9 cellular contexts compared by ENCODE assay signal in the genomic region with DNA sequence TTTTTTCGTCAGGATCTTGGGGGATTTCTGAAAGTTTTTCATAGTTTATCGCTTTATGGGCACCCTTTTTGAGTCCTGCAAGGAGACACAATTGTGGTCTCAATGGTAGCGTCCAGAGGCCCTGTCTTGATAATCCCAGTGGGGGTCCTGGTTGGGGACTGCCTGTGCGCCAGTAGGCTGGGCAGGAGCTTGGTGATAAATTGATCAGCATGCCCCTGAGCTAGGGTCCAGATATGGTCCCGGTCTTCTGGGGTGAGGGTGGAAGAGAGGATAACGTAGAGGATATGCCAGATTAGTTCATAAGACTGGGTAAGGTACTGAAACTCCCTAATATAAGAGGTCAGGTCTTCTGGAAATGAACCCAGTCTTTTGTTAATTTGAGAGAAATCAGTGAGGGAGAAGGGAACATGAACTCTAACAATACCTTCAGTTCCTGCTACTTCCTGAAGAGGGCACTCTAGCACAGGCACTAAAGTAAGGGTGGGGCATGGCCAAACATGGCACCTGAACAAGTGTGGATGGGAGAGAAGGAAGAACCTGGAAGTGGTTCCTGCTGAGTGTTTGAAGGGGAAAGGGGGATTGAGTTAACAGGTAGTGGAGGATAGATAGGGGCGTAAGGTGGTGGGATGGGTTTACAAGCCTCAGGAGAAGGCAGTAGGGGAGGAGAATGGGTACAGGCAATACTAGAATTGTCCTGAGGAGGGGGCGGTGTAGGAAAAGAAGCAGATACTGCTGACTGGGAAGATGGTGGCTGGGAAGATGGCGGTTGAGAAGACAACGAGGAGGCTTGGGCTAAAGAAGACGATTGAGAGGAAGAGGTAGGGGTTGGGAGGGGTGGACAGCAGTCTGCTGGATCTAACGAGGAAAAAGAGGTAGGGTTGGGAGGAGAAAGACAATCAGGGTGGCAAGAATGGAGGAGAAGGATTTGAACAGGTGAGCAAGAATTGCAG. TPM values are rescaled to one million over a fixed set of nuclear protein-coding genes. Genes with fewer than 3 reads are reported as not detected.
DNase-seq lines count a peak whose midpoint lies in the region; ATAC-seq, FAIRE-seq and TF ChIP-seq lines count a peak whose summit lies in the region.
"Had no signal": no experiment of that assay in that cellular context is flagged by ENCODE, and none has a peak within 500 bp of the region (broad histone marks: within the 10 kb centered on the region; RNA-seq: fewer than 3 reads in every experiment).

No MANE protein-coding gene starts in this region.

- no peak overlapping the region for H4K8ac ChIP-seq in H1 (ENCODE audit: extremely low read depth, insufficient read depth, low read length)

- H3K27ac ChIP-seq in CD4-positive, alpha-beta T cell (ENCODE audit: low read depth, low read length) = no peak overlapping the region
- no peak overlapping the region for H3K27ac ChIP-seq in H1 (ENCODE audit: low read depth, low read length)

- TF ChIP-seq CTCF in CD4-positive, alpha-beta T cell (IDR thresholded peaks at IDR 0.05) = peak; percentile 70
- TF ChIP-seq CTCF in WI38 (IDR thresholded peaks at IDR 0.05; ENCODE audit: low read depth, low read length) (peak; percentile 55), H1 (IDR thresholded peaks at IDR 0.05; ENCODE audit: control extremely low read depth in 1 of 3, insufficient read depth in 1 of 3, low read depth in 1 of 3, low read length in 3 of 3) (peak; percentile 22 to 73 (median 63))

- H2AFZ ChIP-seq in H1 (ENCODE audit: low read length) = peak overlapping the region; percentile 85; the same call in 1 of the 2 replicates

- H3K14ac ChIP-seq in H1 (ENCODE audit: insufficient read length) = no peak overlapping the region

- no peak overlapping the region for H3K9ac ChIP-seq in H1 (replicated peaks in 1 of 4; ENCODE audit: extremely low read depth in 1 of 4, low read depth in 3 of 4, low read length in 3 of 4)

- no peaks in the 10 kb centered on the region for H4K20me1 ChIP-seq in H1 (replicated peaks in 1 of 2; ENCODE audit: control insufficient read depth in 1 of 2, insufficient read depth in 2 of 2, low read length in 2 of 2)

- H3K27me3 Mint-ChIP-seq in CD4-positive, alpha-beta T cell = no peaks in the 10 kb centered on the region
- H3K27me3 Mint-ChIP-seq: IgD-negative memory B cell had no signal

- H2BK20ac ChIP-seq in H1 (ENCODE audit: low read length) = no peak overlapping the region

- TF ChIP-seq RAD21 in H1 (IDR thresholded peaks at IDR 0.05 in 1 of 2, conservative IDR thresholded peaks at IDR 0.05 in 1 of 2; ENCODE audit: low read depth in 2 of 2, low read length in 2 of 2) = peak; percentile 68 to 73

- H3K79me1 ChIP-seq in H1 (ENCODE audit: low read depth, low read length) = peaks cover 2% of the 10 kb centered on the region; the same call in 1 of the 2 replicates

- H4K91ac ChIP-seq in H1 (replicated peaks; ENCODE audit: insufficient read length, low read length) = no peak overlapping the region

- no peaks in the 10 kb centered on the region for H3K9me3 ChIP-seq in CD4-positive, alpha-beta T cell (ENCODE audit: control insufficient read depth, low read length)
- no peaks in the 10 kb centered on the region for H3K9me3 ChIP-seq in H1 (ENCODE audit: insufficient read depth in 2 of 2, low read depth in 1 of 2, low read length in 1 of 2)

- no peaks in the 10 kb centered on the region for H3K9me3 Mint-ChIP-seq in CD4-positive, alpha-beta T cell
- H3K9me3 Mint-ChIP-seq: IgD-negative memory B cell had no signal

- no peak overlapping the region for H2BK15ac ChIP-seq in H1 (ENCODE audit: low read length)

- peak; percentile 82 for ATAC-seq in CD4-positive, alpha-beta T cell (ENCODE audit: poor library complexity)
- ATAC-seq in GM21526 (IDR thresholded peaks at IDR 0.05; ENCODE audit: low FRiP score, unreplicated experiment) = peak; percentile 48
- no peak for ATAC-seq in GM21723 (IDR thresholded peaks at IDR 0.05; ENCODE audit: unreplicated experiment)

- no peak overlapping the region for H3K4ac ChIP-seq in H1 (replicated peaks; ENCODE audit: insufficient read length, low read depth, low read length)

- H2BK5ac ChIP-seq in H1 (ENCODE audit: low read depth, low read length) = no peak overlapping the region

- TF ChIP-seq POLR2A in H1 (IDR thresholded peaks at IDR 0.05; ENCODE audit: control extremely low read depth in 1 of 2, low read depth in 2 of 2, low read length in 2 of 2) = no peak

- H3K79me2 ChIP-seq in H1 (ENCODE audit: control insufficient read depth in 1 of 2, insufficient read depth in 2 of 2, low read length in 2 of 2) = no peaks in the 10 kb centered on the region

- 81 to 100% methylated on average over 1 to 12 of the region's 12 CpGs for whole genome bisulfite sequencing in H1 (ENCODE audit: extremely low coverage in 1 of 2, insufficient coverage in 1 of 2, insufficient read length in 1 of 2, insufficient replicate concordance in 2 of 2, low coverage in 1 of 2, low lambda C conversion rate in 2 of 2, missing lambda C conversion rate in 1 of 2), 2 experiments

- H3K4me1 ChIP-seq in H1 (replicated peaks in 1 of 4; ENCODE audit: control insufficient read depth in 3 of 4, insufficient read depth in 4 of 4, low read length in 3 of 4) = no peaks in the 10 kb centered on the region

- POLR2A ChIA-PET in CD4-positive, alpha-beta T cell (lab: Charles Lee) = interaction anchor here (0.6 to 4.8 kb wide), 6 partner anchors 10 to 161 kb away, joined by 3 to 25 read pairs (median 3); partner anchors contain the start of gene ANXA2R
- POLR2A ChIA-PET in H1 (lab: Charles Lee; ENCODE audit: partially characterized antibody) = no interaction called here

- H3K27me3 ChIP-seq in CD4-positive, alpha-beta T cell (ENCODE audit: control insufficient read depth, insufficient read depth, low read length) = no peaks in the 10 kb centered on the region
- no peaks in the 10 kb centered on the region for H3K27me3 ChIP-seq in H1 (replicated peaks in 1 of 4; ENCODE audit: control insufficient read depth in 3 of 4, extremely low read depth in 1 of 4, insufficient read depth in 3 of 4, low read length in 3 of 4)

- H3K4me3 Mint-ChIP-seq in CD4-positive, alpha-beta T cell = no peak overlapping the region

- CTCF ChIA-PET in CD4-positive, alpha-beta T cell (lab: Charles Lee) = interaction anchor here (0.6 to 1.0 kb wide), 3 partner anchors 9 to 410 kb away, joined by 3 to 4 read pairs (median 3); partner anchors contain the start of gene TMEM267
- CTCF ChIA-PET in H1 (lab: Charles Lee; ENCODE audit: partially characterized antibody) = interaction anchor here (0.6 to 2.2 kb wide), 16 partner anchors 9 to 316 kb away, joined by 3 to 8 read pairs (median 4); partner anchors contain the start of gene ZNF131

- H2AK5ac ChIP-seq in H1 (ENCODE audit: low read depth, low read length) = no peak overlapping the region

- no peak overlapping the region for H2BK120ac ChIP-seq in H1 (replicated peaks; ENCODE audit: low read depth, low read length)

- no peaks in the 10 kb centered on the region for H3K23me2 ChIP-seq in H1 (ENCODE audit: low read depth, low read length)

- intact Hi-C loops in CD4-positive, alpha-beta T cell (cut with DNase I, micrococcal nuclease) = loop anchor here (1.0 to 10.0 kb wide), 3 partner anchors 232 to 311 kb away; no protein-coding TSS in a partner anchor

- peaks cover 0 to 4% (median 0%) of the 10 kb centered on the region in 4 experiments; a peak in 2 of 8 replicates for H3K36me3 ChIP-seq in H1 (ENCODE audit: control insufficient read depth in 2 of 4, insufficient read depth in 4 of 4, low read length in 3 of 4)

- no peak overlapping the region for H3K4me2 ChIP-seq in H1 (ENCODE audit: insufficient read depth in 1 of 2, low read depth in 2 of 2, low read length in 2 of 2)

- no peak overlapping the region for H4K5ac ChIP-seq in H1 (ENCODE audit: insufficient read length, low read depth, low read length)

- H3K27ac Mint-ChIP-seq in CD4-positive, alpha-beta T cell = peak overlapping the region; percentile 27

- no peak overlapping the region for H3K56ac ChIP-seq in H1 (replicated peaks; ENCODE audit: insufficient read length, low read depth, low read length)

- H3K4me1 Mint-ChIP-seq in CD4-positive, alpha-beta T cell (ENCODE audit: low read depth) = peaks cover 46% of the 10 kb centered on the region

- TF ChIP-seq EP300 in H1 (IDR thresholded peaks at IDR 0.05; ENCODE audit: borderline replicate concordance in 1 of 2, low read depth in 2 of 2, low read length in 2 of 2) = no peak

- H3K23ac ChIP-seq in H1 (ENCODE audit: insufficient read length) = no peak overlapping the region

- no peak overlapping the region for H2BK12ac ChIP-seq in H1 (ENCODE audit: low read depth, low read length)

- H3K4me3 ChIP-seq in WI38 (ENCODE audit: low read depth, low read length) = no peak overlapping the region
- H3K4me3 ChIP-seq in H1 (ENCODE audit: extremely low read depth in 1 of 4, insufficient read depth in 2 of 4, low read depth in 3 of 4, low read length in 4 of 4) = no peak overlapping the region

- no peak overlapping the region for H3K18ac ChIP-seq in H1 (ENCODE audit: extremely low read depth, low read length)

- FAIRE-seq in H1 (lab: Jason Lieb, UNC) = no peak

- peak in 7 of 10 experiments; percentile 22 to 49 (median 33) for DNase-seq in CD4-positive, alpha-beta T cell
- DNase-seq in NCI-H2227 (lab: John Stamatoyannopoulos, UW; ENCODE audit: unreplicated experiment) (peak; percentile 64), H1 (ENCODE audit: low read depth in 1 of 2, low spot score in 2 of 2) (peak in 1 of 2 experiments; percentile 63), renal cortical epithelial cell (ENCODE audit: low read depth) (peak; percentile 20), hippocampal formation (lab: John Stamatoyannopoulos, UW) (no peak)

- peaks cover 66% of the 10 kb centered on the region for H3K36me3 Mint-ChIP-seq in CD4-positive, alpha-beta T cell (ENCODE audit: low read depth)

RNA-seq across cellular contexts. Expression of gene ANXA2R, which starts 33.8 kb away (rescaled TPM):
- total RNA-seq in CD4-positive, alpha-beta T cell = 10 to 100 TPM; 45.6 to 48.9 TPM
- total RNA-seq in H1 (2021; fragmentation: NEBNext Ultra II Directional; extraction: Animal tissue kit (Norgen Biotek cat#: 25700)) = 0.17 and 0.29 TPM in 2 replicates
- 0.08 and 0.11 TPM in 2 replicates for polyA plus RNA-seq in H1 (2011; rRNA removed)
- 0.14 TPM for polyA plus RNA-seq in H1 (2011; cell fraction: cytosol; rRNA removed)
- polyA plus RNA-seq in H1 (2011; cell fraction: nucleus; rRNA removed) = 0.30 TPM
- polyA plus RNA-seq in H1 (2012, experiment 1 of 2) = 0.11 TPM in 1 of 4 replicates, not detected in the others
- polyA plus RNA-seq in H1 (2012, experiment 2 of 2) = not detected
- not detected for polyA plus RNA-seq in H1 (2013, experiment 1 of 2)
- 0.04 TPM for polyA plus RNA-seq in H1 (2013, experiment 2 of 2)
- 0.56 and 1.2 TPM in 2 replicates for polyA minus RNA-seq in H1 (2011; rRNA and poly(A)+ RNA removed)
- not detected for polyA minus RNA-seq in H1 (2011; cell fraction: cytosol; rRNA and poly(A)+ RNA removed)
- polyA minus RNA-seq in H1 (2011; cell fraction: nucleus; rRNA and poly(A)+ RNA removed) = 1.2 TPM
- 0.52 and 3.0 TPM in 2 replicates for total RNA-seq in renal cortical epithelial cell

RNA-seq across cellular contexts. Expression of gene ZNF131, which starts 46.8 kb away (rescaled TPM):
- total RNA-seq in CD4-positive, alpha-beta T cell = 10 to 100 TPM; 71.7 to 72.4 TPM
- total RNA-seq in H1 (2021; fragmentation: NEBNext Ultra II Directional; extraction: Animal tissue kit (Norgen Biotek cat#: 25700)) = 34.9 and 36.3 TPM in 2 replicates
- 11.7 and 16.1 TPM in 2 replicates for polyA plus RNA-seq in H1 (2011; rRNA removed)
- 21.2 TPM for polyA plus RNA-seq in H1 (2011; cell fraction: cytosol; rRNA removed)
- 20.4 TPM for polyA plus RNA-seq in H1 (2011; cell fraction: nucleus; rRNA removed)
- 23.4 to 32.6 TPM (median 24.7 TPM) in 4 replicates for polyA plus RNA-seq in H1 (2012, experiment 1 of 2)
- 3.2 TPM for polyA plus RNA-seq in H1 (2012, experiment 2 of 2)
- polyA plus RNA-seq in H1 (2013, experiment 1 of 2) = 42.2 TPM
- 42.9 TPM for polyA plus RNA-seq in H1 (2013, experiment 2 of 2)
- polyA minus RNA-seq in H1 (2011; rRNA and poly(A)+ RNA removed) = 34.1 and 43.9 TPM in 2 replicates
- polyA minus RNA-seq in H1 (2011; cell fraction: cytosol; rRNA and poly(A)+ RNA removed) = 28.8 TPM
- 65.7 TPM for polyA minus RNA-seq in H1 (2011; cell fraction: nucleus; rRNA and poly(A)+ RNA removed)
- 36.5 and 60.0 TPM in 2 replicates for total RNA-seq in renal cortical epithelial cell

Comparison
In these comparisons a context has a peak if more than half of its experiments do, and no peak if none do; other contexts are left out.
1. DNase-seq: peak in CD4-positive, alpha-beta T cell (7 of 10), NCI-H2227 (single experiment) and renal cortical epithelial cell (single experiment); none in hippocampal formation (0 of 2).
2. RNA of gene ANXA2R, which starts 33.8 kb away (total RNA-seq): 45.6 to 48.9 TPM in CD4-positive, alpha-beta T cell; 0.52 to 3.0 TPM in renal cortical epithelial cell and 0.17 to 0.29 TPM in H1; every median in the first group is over 10 times any median in the second.
3. Peak in every context shown above with its lines, with median percentiles within 50 percentile points of each other: CTCF ChIP-seq.